Comparison of ENCODE assay signal across 11 cellular contexts in genomic region chr2:18428516-18428915, GRCh38.
"Had no signal": no experiment of that assay in that cellular context is flagged by ENCODE, and none has a peak within 500 bp of the region (broad histone marks: within the 10 kb centered on the region; RNA-seq: fewer than 3 reads in every experiment).

No MANE protein-coding gene starts in this region.

- H3K4me2 ChIP-seq: GM23338 had no signal

- FAIRE-seq: H1, H54 had no signal

- H3K9ac ChIP-seq: GM23248 had no signal

- ATAC-seq: GM23338, HCT116 had no signal

- H2AFZ ChIP-seq: GM23248, GM23338 had no signal

- H3K4me3 Mint-ChIP-seq: GM23338, H9, HFFc6 had no signal

- H3K27ac Mint-ChIP-seq: GM23338, HFFc6 had no signal

- H3K4me1 Mint-ChIP-seq: H9 had no signal

- DNase-seq: GM23248, GOT3, H7, H9, HCEC 1CT, HFFc6 had no signal

- H3K36me3 ChIP-seq: HAP-1 had no signal

- H3K9me3 Mint-ChIP-seq: GM23338, H9, HFFc6 had no signal

- H3K27ac ChIP-seq: GM23248 had no signal

- H3K9me3 ChIP-seq: HAP-1 had no signal

- H3K4me3 ChIP-seq: GM23248, GM23338, HAP-1 had no signal
